In the genomic region with DNA sequence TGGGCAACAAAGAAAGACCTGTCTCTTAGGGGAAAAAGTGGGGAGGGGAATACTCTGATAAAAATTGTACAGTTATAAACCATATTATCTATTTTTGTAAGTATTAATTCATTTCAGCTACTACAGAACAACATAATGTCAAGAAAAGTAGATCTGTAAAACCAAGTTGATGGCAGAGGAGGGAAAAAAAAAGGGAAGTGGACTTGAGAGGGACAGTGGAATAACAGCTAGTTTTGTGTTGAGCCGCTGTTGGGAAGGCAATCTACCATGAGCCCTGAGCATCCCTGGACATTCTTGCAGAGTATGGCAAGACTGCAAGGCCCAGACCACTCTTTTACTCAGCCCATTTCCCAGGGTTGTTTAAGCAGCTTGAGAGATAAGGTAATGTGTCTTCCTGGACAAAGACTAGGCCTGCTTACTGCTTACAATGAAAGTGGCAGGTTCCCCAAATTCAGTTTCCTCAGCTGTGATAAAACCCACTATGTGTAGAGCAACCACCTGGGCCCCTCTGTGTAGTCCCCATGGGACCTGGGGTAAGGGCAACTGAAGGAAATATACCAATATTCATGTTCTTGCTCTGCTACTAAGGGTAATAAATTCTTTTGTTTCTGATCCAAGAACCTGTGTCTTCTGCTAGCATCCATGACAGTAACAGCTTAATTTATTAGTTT, we compare ENCODE assay signal across 25 cellular contexts. TPM values are rescaled to one million over a fixed set of nuclear protein-coding genes. Genes with fewer than 3 reads are reported as not detected.
A peak's percentile ranks its signal among the peaks of the same experiment; 100 is the strongest.
DNase-seq lines count a peak whose midpoint lies in the region; ATAC-seq, FAIRE-seq and TF ChIP-seq lines count a peak whose summit lies in the region.
"Had no signal": no experiment of that assay in that cellular context is flagged by ENCODE, and none has a peak within 500 bp of the region (broad histone marks: within the 10 kb centered on the region; RNA-seq: fewer than 3 reads in every experiment).

No MANE protein-coding gene starts in this region.

- H3K4me1 ChIP-seq in OCI-LY7 (ENCODE audit: insufficient read depth, low read length, poor library complexity, severe bottlenecking) (peaks cover 26% of the 10 kb centered on the region), spleen (peaks cover 0 to 25% (median 0%) of the 10 kb centered on the region in 6 donors)
- H3K4me1 ChIP-seq: Caco-2, esophagus squamous epithelium had no signal

- TF ChIP-seq CTCF in OCI-LY7 (conservative IDR thresholded peaks at IDR 0.05; ENCODE audit: low read length): no peak
- TF ChIP-seq CTCF in spleen (IDR thresholded peaks at IDR 0.05 in 8 of 11, conservative IDR thresholded peaks at IDR 0.05 in 3 of 11): no peak

- peak overlapping the region; percentile 65 for H3K4me2 ChIP-seq in OCI-LY7 (ENCODE audit: low read length)

- DNase-seq in OCI-LY7 (ENCODE audit: low spot score): peak; percentile 95
- DNase-seq in spleen: no peak
- DNase-seq in NCI-H748 treated with DMSO at 0.1 percent for 48 hours (lab: John Stamatoyannopoulos, UW): no peak
- no peak for DNase-seq in urothelium cell line (ENCODE audit: low spot score)
- DNase-seq in stimulated activated CD4-positive, alpha-beta T cell treated with anti-CD3 and anti-CD28 coated beads, Interleukin-4, amount 100 ng/mL, for 1 hour: no peak
- DNase-seq in left lobe of liver (ENCODE audit: low spot score): no peak
- DNase-seq: activated CD4-positive, alpha-beta T cell treated with anti-CD3 and anti-CD28 coated beads, Interleukin-2, amount 50 U/mL, for 1 hour; activated CD8-positive, alpha-beta memory T cell treated with anti-CD3 and anti-CD28 coated beads, Interleukin-2, amount 50 U/mL, for 48 hours; activated effector memory CD4-positive, alpha-beta T cell treated with anti-CD3 and anti-CD28 coated beads, Interleukin-2, amount 50 U/mL, for 16 hours; brain microvascular endothelial cell; Caco-2; EL; esophagus squamous epithelium; HFFc6; mammary epithelial cell; NCI-H1105 treated with DMSO at 0.1 percent for 48 hours; NCI-H2081; NCI-H446 treated with DMSO at 0.1 percent for 48 hours; NK-92 treated with Interleukin-12 subunit alpha and Interleukin-12 subunit beta, amount 100 ng/mL, for 24 hours; occipital lobe; retina; stimulated activated CD4-positive, alpha-beta T cell treated with anti-CD3 and anti-CD28 coated beads, Interleukin-12 subunit alpha, Interleukin-12 subunit beta, amount 100 ng/mL, for 4 hours had no signal

- H3K27me3 ChIP-seq in spleen (replicated peaks in 1 of 7): no peaks in the 10 kb centered on the region
- H3K27me3 ChIP-seq: brain microvascular endothelial cell, esophagus squamous epithelium had no signal

- H3K4me3 ChIP-seq in OCI-LY7 (ENCODE audit: low read depth, low read length, poor library complexity, severe bottlenecking): peak overlapping the region; percentile 39
- H3K4me3 ChIP-seq in spleen: no peak overlapping the region
- H3K4me3 ChIP-seq: esophagus squamous epithelium had no signal

- FAIRE-seq in urothelium cell line (lab: Jason Lieb, UNC): no peak
- FAIRE-seq: colon had no signal

- POLR2A ChIA-PET in OCI-LY7 (lab: Charles Lee): interaction anchor here (0.6 to 1.5 kb wide), 9 partner anchors 8 to 176 kb away, joined by 3 to 5 read pairs (median 4); partner anchors contain the start of gene CEP120

- CTCF ChIA-PET in OCI-LY7 (lab: Charles Lee; ENCODE audit: unreplicated experiment): interaction anchor here (0.6 to 0.8 kb wide), 2 partner anchors 25 to 696 kb away, joined by 3 read pairs; no protein-coding TSS in a partner anchor

- H3K36me3 ChIP-seq in OCI-LY7 (ENCODE audit: insufficient read depth, low read length): peaks cover 51% of the 10 kb centered on the region
- peaks cover 0 to 100% (median 45%) of the 10 kb centered on the region in 6 donors for H3K36me3 ChIP-seq in spleen

- peak overlapping the region; percentile 87 for H3K27ac ChIP-seq in OCI-LY7 (ENCODE audit: low read depth, low read length, poor library complexity, severe bottlenecking)
- H3K27ac ChIP-seq in spleen: peak overlapping the region in 6 of 8 donors; percentile 45 to 64 (median 56)
- H3K27ac ChIP-seq: brain microvascular endothelial cell, esophagus squamous epithelium had no signal

- intact Hi-C loops in OCI-LY7 (cut with micrococcal nuclease; ENCODE audit: unreplicated experiment) (loop anchor here (2.0 kb wide), 1 partner anchor 25 kb away; the partner anchor contains the start of gene CEP120), spleen (cut with DNase I; ENCODE audit: low total_unique reads) (no loop called here)

- 75 to 82% (median 76%) methylated on average over 1 of the region's 1 CpG for WGBS in spleen, 5 donors

- no peaks in the 10 kb centered on the region for H4K20me1 ChIP-seq in OCI-LY7 (ENCODE audit: insufficient read depth, low read length)

- ATAC-seq in GM18907 (IDR thresholded peaks at IDR 0.05; ENCODE audit: unreplicated experiment) (peak; percentile 70), HG02642 (IDR thresholded peaks at IDR 0.05; ENCODE audit: poor library complexity, unreplicated experiment) (peak; percentile 70), left lobe of liver (no peak)

- H3K79me2 ChIP-seq in OCI-LY7 (ENCODE audit: insufficient read depth, low read depth, low read length): no peaks in the 10 kb centered on the region

- peak overlapping the region; percentile 47; the same call in 1 of the 2 replicates for H2AFZ ChIP-seq in OCI-LY7 (ENCODE audit: low read length)

- BruUV-seq in OCI-LY7 (replicated peaks; lab: Mats Ljungman, UMichigan): no TSS peak

- H3K9me3 ChIP-seq in OCI-LY7 (ENCODE audit: low read length) (no peaks in the 10 kb centered on the region), spleen (no peaks in the 10 kb centered on the region)
- H3K9me3 ChIP-seq: Caco-2, esophagus squamous epithelium had no signal

- no peaks in the 10 kb centered on the region for H3K9me2 ChIP-seq in OCI-LY7 (ENCODE audit: insufficient read depth, low read length)

- no peak for TF ChIP-seq POLR2A in spleen (IDR thresholded peaks at IDR 0.05)

RNA-seq across cellular contexts. Expression of gene CEP120, which starts 25.0 kb away (rescaled TPM):
- 18.0 and 23.3 TPM in 2 replicates for total RNA-seq in OCI-LY7 (2014; rRNA removed; shearing (Covaris generic))
- total RNA-seq in OCI-LY7 (2022) (23.7 and 23.8 TPM in 2 replicates), spleen (10 to 100 TPM; 27.7 to 43.3 (median 33.5) TPM), left lobe of liver (11.6 TPM)
- polyA plus RNA-seq in spleen: 10 to 100 TPM in 2 of 3 donors, 1 to 10 TPM in 1; 9.2 to 11.2 (median 10.5) TPM
